ENCODE assay signal across 1 cellular context in genomic region chr20:5119435-5120188, GRCh38.
TF ChIP-seq lines count a peak whose summit lies in the region.

Gene PCNA, minus strand, starts transcription at chr20:5119958. Its CDS starts 160 bp downstream, at chr20:5119798.

TF ChIP-seq in HepG2, 621 proteins besides CTCF, POLR2A, EP300 and RAD21 (continued from another document and continues in another):
- TF ChIP-seq KLF15 (CRISPR knock-in tag; IDR thresholded peaks at IDR 0.05; ENCODE audit: borderline replicate concordance) (0 out of 2 replicates have a peak, but pooled peaks have one; percentile 20), AGO2 (optimal IDR thresholded peaks at IDR 0.05; ENCODE audit: low read depth, low read length) (peak; percentile 100), NFE2 (CRISPR knock-in tag; IDR thresholded peaks at IDR 0.05) (no peak), KDM5A (IDR thresholded peaks at IDR 0.05; ENCODE audit: borderline replicate concordance, low read length) (peak; percentile 70), ZNF614 (CRISPR knock-in tag; IDR thresholded peaks at IDR 0.05; ENCODE audit: borderline replicate concordance) (peak; percentile 72; the same call in 1 of the 2 replicates), JDP2 (CRISPR knock-in tag; IDR thresholded peaks at IDR 0.05; ENCODE audit: borderline replicate concordance) (peak; percentile 19; the same call in 1 of the 2 replicates), AKAP8 (CRISPR knock-in tag; IDR thresholded peaks at IDR 0.05) (peak; percentile 98), USF2 (IDR thresholded peaks at IDR 0.05; ENCODE audit: low read depth, low read length) (no peak), USF2 (CRISPR knock-in tag; IDR thresholded peaks at IDR 0.05; ENCODE audit: borderline replicate concordance) (peak; percentile 82; the same call in 1 of the 2 replicates), JUN (CRISPR knock-in tag; IDR thresholded peaks at IDR 0.05) (peak; percentile 88; the same call in 1 of the 2 replicates), ZFP36L1 (CRISPR knock-in tag; IDR thresholded peaks at IDR 0.05) (peak; percentile 100), ZNF749 (CRISPR knock-in tag; IDR thresholded peaks at IDR 0.05; ENCODE audit: borderline replicate concordance) (peak; percentile 100; the same call in 1 of the 2 replicates), CEBPZ (IDR thresholded peaks at IDR 0.05; ENCODE audit: low read length) (no peak), HDAC6 (IDR thresholded peaks at IDR 0.05; ENCODE audit: low read depth, low read length) (no peak), CSRNP2 (CRISPR knock-in tag; conservative IDR thresholded peaks at IDR 0.05; ENCODE audit: low read depth) (peak; percentile 99), ZNF496 (CRISPR knock-in tag; IDR thresholded peaks at IDR 0.05; ENCODE audit: insufficient replicate concordance) (no peak), PTBP1 (IDR thresholded peaks at IDR 0.05; ENCODE audit: low read depth, low read length, poor library complexity, severe bottlenecking) (no peak), ZUFSP (CRISPR knock-in tag; IDR thresholded peaks at IDR 0.05; ENCODE audit: borderline replicate concordance) (no peak; the same call in 1 of the 2 replicates), EEA1 (CRISPR knock-in tag; IDR thresholded peaks at IDR 0.05; ENCODE audit: borderline replicate concordance) (peak; percentile 98; the same call in 1 of the 2 replicates), ZNF646 (CRISPR knock-in tag; IDR thresholded peaks at IDR 0.05) (peak; percentile 76; the same call in 1 of the 2 replicates), ZNF317 (CRISPR knock-in tag; IDR thresholded peaks at IDR 0.05) (peak; percentile 84), ARID5B (CRISPR knock-in tag; IDR thresholded peaks at IDR 0.05) (peak; percentile 63), KDM5B (CRISPR knock-in tag; IDR thresholded peaks at IDR 0.05; ENCODE audit: borderline replicate concordance) (peak; percentile 100), CHCHD3 (CRISPR knock-in tag; IDR thresholded peaks at IDR 0.05) (peak; percentile 100), PAF1 (CRISPR knock-in tag; IDR thresholded peaks at IDR 0.05) (no peak; the same call in 1 of the 2 replicates), GPBP1L1 (CRISPR knock-in tag; IDR thresholded peaks at IDR 0.05) (no peak), HOXD1 (CRISPR knock-in tag; IDR thresholded peaks at IDR 0.05) (peak; percentile 82), ZNF775 (CRISPR knock-in tag; IDR thresholded peaks at IDR 0.05; ENCODE audit: borderline replicate concordance) (peak; percentile 65), SYNCRIP (IDR thresholded peaks at IDR 0.05; ENCODE audit: insufficient read depth, low read depth, low read length) (no peak), DBP (CRISPR knock-in tag; IDR thresholded peaks at IDR 0.05; ENCODE audit: not compliant biosample characterization) (peak; percentile 87), RBM22 (optimal IDR thresholded peaks at IDR 0.05; ENCODE audit: low read length) (no peak), ZNF792 (CRISPR knock-in tag; IDR thresholded peaks at IDR 0.05) (peak; percentile 90), ZNF468 (CRISPR knock-in tag; IDR thresholded peaks at IDR 0.05) (peak; percentile 99), FOSL2 (CRISPR knock-in tag; IDR thresholded peaks at IDR 0.05) (peak; percentile 59), ZNF230 (CRISPR knock-in tag; IDR thresholded peaks at IDR 0.05) (peak; percentile 100)
